Comparison of ENCODE assay signal across 23 cellular contexts in the genomic region with DNA sequence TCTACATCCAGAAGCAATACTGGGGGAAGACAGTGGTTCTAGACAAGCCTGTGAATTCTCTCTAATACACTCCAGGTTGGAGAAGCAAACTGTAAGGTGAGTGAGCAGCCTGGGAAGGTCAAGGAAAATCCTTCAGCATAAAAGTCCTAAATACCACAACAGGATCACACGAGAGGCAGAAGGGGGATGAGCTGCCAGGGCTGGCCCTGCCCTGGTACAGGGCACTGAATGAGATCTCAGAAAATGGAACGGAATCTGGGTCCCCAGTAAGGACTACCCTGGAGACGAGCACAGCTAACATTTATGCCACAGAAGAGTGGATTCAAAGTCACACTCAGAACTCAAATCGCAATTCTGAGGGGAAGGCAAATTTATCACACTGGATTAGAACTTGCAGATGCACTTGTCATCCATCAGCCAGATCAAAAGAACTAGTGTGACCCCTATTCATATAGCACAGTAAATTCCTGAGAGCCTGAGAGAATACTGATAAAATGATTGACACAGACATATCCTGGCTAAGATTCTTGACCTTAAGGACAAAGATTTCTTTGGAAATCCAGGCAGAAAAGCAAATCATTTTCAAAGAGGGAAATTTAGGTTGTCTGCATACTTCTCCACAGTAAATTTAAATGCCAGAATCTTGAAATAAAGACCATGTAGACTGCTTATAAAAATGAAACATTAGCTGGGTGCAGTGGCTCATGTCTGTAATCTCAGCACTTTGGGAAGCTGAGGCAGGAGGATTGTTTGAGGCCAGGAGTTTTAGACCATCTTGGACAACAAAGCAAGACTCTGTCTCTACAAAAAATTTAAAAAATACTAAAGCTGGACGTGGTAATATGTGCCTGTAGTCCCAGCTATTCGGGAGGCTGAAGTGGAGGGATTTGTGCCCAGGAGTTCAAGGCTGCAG. TPM values are rescaled to one million over a fixed set of nuclear protein-coding genes. Genes with fewer than 3 reads are reported as not detected.
A peak's percentile ranks its signal among the peaks of the same experiment; 100 is the strongest.
DNase-seq lines count a peak whose midpoint lies in the region; ATAC-seq, FAIRE-seq and TF ChIP-seq lines count a peak whose summit lies in the region.
"Had no signal": no experiment of that assay in that cellular context is flagged by ENCODE, and none has a peak within 500 bp of the region (broad histone marks: within the 10 kb centered on the region; RNA-seq: fewer than 3 reads in every experiment).

No MANE protein-coding gene starts in this region.

- no peaks in the 10 kb centered on the region for H3K9me2 ChIP-seq in hepatocyte (replicated peaks; ENCODE audit: insufficient read depth)

- no peaks in the 10 kb centered on the region for H4K20me1 ChIP-seq in hepatocyte (ENCODE audit: insufficient read depth, poor library complexity, severe bottlenecking)

- no peaks in the 10 kb centered on the region for H3K27me3 Mint-ChIP-seq in activated T-cell treated with anti-CD3 and anti-CD28 coated beads, Interleukin-2, amount 50 U/mL, for 24 hours
- no peaks in the 10 kb centered on the region for H3K27me3 Mint-ChIP-seq in activated naive CD8-positive, alpha-beta T cell treated with anti-CD3 and anti-CD28 coated beads, Interleukin-2, amount 10 ng/mL, durations not matched to agents 7 days and 5 days

- POLR2A ChIA-PET in activated naive CD8-positive, alpha-beta T cell treated with anti-CD3 and anti-CD28 coated beads, Interleukin-2, amount 10 ng/mL, durations not matched to agents 7 days and 5 days (lab: Charles Lee): interaction anchor here (0.7 to 12.7 kb wide), 9 partner anchors 7 to 29 kb away, joined by 3 to 204 read pairs (median 9); no protein-coding TSS in a partner anchor

- no peaks in the 10 kb centered on the region for H3K9me3 Mint-ChIP-seq in activated T-cell treated with anti-CD3 and anti-CD28 coated beads, Interleukin-2, amount 50 U/mL, for 24 hours
- no peaks in the 10 kb centered on the region for H3K9me3 Mint-ChIP-seq in activated naive CD8-positive, alpha-beta T cell treated with anti-CD3 and anti-CD28 coated beads, Interleukin-2, amount 10 ng/mL, durations not matched to agents 7 days and 5 days

- no peak overlapping the region for H3K4me2 ChIP-seq in hepatocyte

- no peak for ATAC-seq in activated naive CD8-positive, alpha-beta T cell treated with anti-CD3 and anti-CD28 coated beads, Interleukin-2, amount 10 ng/mL, durations not matched to agents 7 days and 5 days (ENCODE audit: low read depth)
- no peak for ATAC-seq in HG03039 (IDR thresholded peaks at IDR 0.05; ENCODE audit: unreplicated experiment)
- ATAC-seq: left ventricle myocardium superior had no signal

- H3K4me3 Mint-ChIP-seq in activated T-cell treated with anti-CD3 and anti-CD28 coated beads, Interleukin-2, amount 50 U/mL, for 24 hours: peak overlapping the region; percentile 75
- peak overlapping the region; percentile 88 for H3K4me3 Mint-ChIP-seq in activated naive CD8-positive, alpha-beta T cell treated with anti-CD3 and anti-CD28 coated beads, Interleukin-2, amount 10 ng/mL, durations not matched to agents 7 days and 5 days

- no peak for TF ChIP-seq CTCF in hepatocyte (IDR thresholded peaks at IDR 0.05; ENCODE audit: poor library complexity)

- DNase-seq in activated T-cell treated with anti-CD3 and anti-CD28 coated beads, Interleukin-2, amount 50 U/mL, for 24 hours: no peak
- no peak for DNase-seq in activated T-cell treated with anti-CD3 and anti-CD28 coated beads, Interleukin-2, amount 50 U/mL, for 48 hours
- no peak for DNase-seq in Jurkat, Clone E6-1 (ENCODE audit: low read depth, low spot score)
- no peak for DNase-seq in activated naive CD8-positive, alpha-beta T cell treated with anti-CD3 and anti-CD28 coated beads, Interleukin-2, amount 10 ng/mL, durations not matched to agents 7 days and 5 days
- no peak for DNase-seq in small intestine
- no peak for DNase-seq in amygdala (lab: John Stamatoyannopoulos, UW)
- DNase-seq in hepatocyte (ENCODE audit: low spot score): no peak
- DNase-seq: activated CD8-positive, alpha-beta memory T cell treated with anti-CD3 and anti-CD28 coated beads, Interleukin-2, amount 50 U/mL, for 4 hours; anterior cingulate cortex; Calu3; Karpas-422; left ventricle myocardium superior; NCI-H1105; NCI-H2171 treated with DMSO at 0.1 percent for 48 hours; NCI-H774; stimulated activated CD4-positive, alpha-beta T cell treated with anti-CD3 and anti-CD28 coated beads, Interleukin-12 subunit alpha, Interleukin-12 subunit beta, amount 100 ng/mL, for 4 hours; stimulated activated naive CD4-positive, alpha-beta T cell; WERI-Rb-1 had no signal

- H3K36me3 Mint-ChIP-seq in activated T-cell treated with anti-CD3 and anti-CD28 coated beads, Interleukin-2, amount 50 U/mL, for 24 hours (ENCODE audit: low read depth): peaks cover 7% of the 10 kb centered on the region
- peaks cover 31% of the 10 kb centered on the region for H3K36me3 Mint-ChIP-seq in activated naive CD8-positive, alpha-beta T cell treated with anti-CD3 and anti-CD28 coated beads, Interleukin-2, amount 10 ng/mL, durations not matched to agents 7 days and 5 days

- no peaks in the 10 kb centered on the region for H3K9me3 ChIP-seq in small intestine (ENCODE audit: control insufficient read depth, low read depth)
- H3K9me3 ChIP-seq in hepatocyte (ENCODE audit: low read depth): no peaks in the 10 kb centered on the region

- H3K27me3 ChIP-seq in small intestine (ENCODE audit: control insufficient read depth in 2 of 2, insufficient read depth in 2 of 2, low read length in 2 of 2) (no peaks in the 10 kb centered on the region), hepatocyte (no peaks in the 10 kb centered on the region)

- no peak overlapping the region for H2AFZ ChIP-seq in hepatocyte

- H3K4me3 ChIP-seq in Jurkat, Clone E6-1 (ENCODE audit: low read length): peak overlapping the region; percentile 32
- H3K4me3 ChIP-seq in small intestine (ENCODE audit: low read depth in 1 of 2, low read length in 2 of 2): no peak overlapping the region
- H3K4me3 ChIP-seq in hepatocyte: no peak overlapping the region

- H3K27ac ChIP-seq in small intestine (ENCODE audit: low read depth in 1 of 2, low read length in 1 of 2) (peak overlapping the region; percentile 39 to 45), hepatocyte (no peak overlapping the region)
- H3K27ac ChIP-seq: WERI-Rb-1 had no signal

- H3K36me3 ChIP-seq in small intestine (ENCODE audit: control insufficient read depth in 2 of 2, insufficient read depth in 2 of 2, low read length in 2 of 2): no peaks in the 10 kb centered on the region
- H3K36me3 ChIP-seq in hepatocyte (replicated peaks; ENCODE audit: insufficient read depth, low read depth): no peaks in the 10 kb centered on the region
- H3K36me3 ChIP-seq: WERI-Rb-1 had no signal

- WGBS in small intestine, 3 donors: 57 to 78% (median 62%) methylated on average over 6 of the region's 6 CpGs
- 82% methylated on average over 6 of the region's 6 CpGs for WGBS in hepatocyte (ENCODE audit: low lambda C conversion rate, missing lambda C conversion rate)

- peaks cover 87% of the 10 kb centered on the region for H3K4me1 Mint-ChIP-seq in activated T-cell treated with anti-CD3 and anti-CD28 coated beads, Interleukin-2, amount 50 U/mL, for 24 hours (ENCODE audit: low read depth)
- peaks cover 76% of the 10 kb centered on the region for H3K4me1 Mint-ChIP-seq in activated naive CD8-positive, alpha-beta T cell treated with anti-CD3 and anti-CD28 coated beads, Interleukin-2, amount 10 ng/mL, durations not matched to agents 7 days and 5 days

- peak overlapping the region; percentile 95 for H3K27ac Mint-ChIP-seq in activated T-cell treated with anti-CD3 and anti-CD28 coated beads, Interleukin-2, amount 50 U/mL, for 24 hours
- peak overlapping the region; percentile 89 for H3K27ac Mint-ChIP-seq in activated naive CD8-positive, alpha-beta T cell treated with anti-CD3 and anti-CD28 coated beads, Interleukin-2, amount 10 ng/mL, durations not matched to agents 7 days and 5 days
- H3K27ac Mint-ChIP-seq: progenitor cell of endocrine pancreas had no signal

- no peak for FAIRE-seq in small intestine (lab: Jason Lieb, UNC)
- FAIRE-seq: endometrium, urothelium cell line had no signal

- H3K4me1 ChIP-seq in small intestine (ENCODE audit: control insufficient read depth in 2 of 2, insufficient read depth in 1 of 2, low read depth in 1 of 2, low read length in 1 of 2) (no peaks in the 10 kb centered on the region), hepatocyte (ENCODE audit: insufficient read depth) (peaks cover 5% of the 10 kb centered on the region)

- H3K79me2 ChIP-seq in hepatocyte: no peaks in the 10 kb centered on the region

RNA-seq across cellular contexts. Expression of a gene that starts 25.6 kb away (rescaled TPM):
- polyA plus RNA-seq in Jurkat, Clone E6-1 (2012; ENCODE audit: insufficient read depth, insufficient read length): 3.7 TPM
- 100 to 1,000 TPM; 355 to 358 TPM for total RNA-seq in activated naive CD8-positive, alpha-beta T cell treated with anti-CD3 and anti-CD28 coated beads, Interleukin-2, amount 10 ng/mL, durations not matched to agents 7 days and 5 days
- polyA plus RNA-seq in small intestine (10 to 100 TPM in 1 of 3 donors, 1 to 10 TPM in 2; 3.5 to 12.4 (median 3.6) TPM), hepatocyte (1.1 and 1.2 TPM in 2 replicates)
- total RNA-seq in hepatocyte: 2.4 and 2.6 TPM in 2 replicates
- total RNA-seq: myocyte, progenitor cell of endocrine pancreas had no signal

Comparison
In these comparisons a context has a peak if more than half of its experiments do, and no peak if none do; other contexts are left out.
1. RNA of a gene that starts 25.6 kb away (total RNA-seq): 355 to 358 TPM in activated naive CD8-positive, alpha-beta T cell treated with anti-CD3 and anti-CD28 coated beads, Interleukin-2, amount 10 ng/mL, durations not matched to agents 7 days and 5 days; 2.4 to 2.6 TPM in hepatocyte; every median in the first group is over 10 times any median in the second.